Comparison of ENCODE assay signal across 9 cellular contexts in genomic region chr9:37037744-37038640, GRCh38. TPM values are rescaled to one million over a fixed set of nuclear protein-coding genes. Genes with fewer than 3 reads are reported as not detected.
A peak's percentile ranks its signal among the peaks of the same experiment; 100 is the strongest.
DNase-seq lines count a peak whose midpoint lies in the region; ATAC-seq and TF ChIP-seq lines count a peak whose summit lies in the region.
"Had no signal": no experiment of that assay in that cellular context is flagged by ENCODE, and none has a peak within 500 bp of the region (broad histone marks: within the 10 kb centered on the region; RNA-seq: fewer than 3 reads in every experiment).

No MANE protein-coding gene starts in this region.

- H3K4me1 Mint-ChIP-seq in activated T-cell treated with anti-CD3 and anti-CD28 coated beads, Interleukin-2, amount 50 U/mL, for 72 hours (ENCODE audit: low read depth), result peaks cover 27% of the 10 kb centered on the region

- peaks cover 4 to 9% of the 10 kb centered on the region in 2 donors for H3K36me3 Mint-ChIP-seq in activated T-cell treated with anti-CD3 and anti-CD28 coated beads, Interleukin-2, amount 50 U/mL, for 72 hours (ENCODE audit: insufficient read depth in 2 of 2)

- peak overlapping the region; percentile 90 for H3K4me3 Mint-ChIP-seq in activated T-cell treated with anti-CD3 and anti-CD28 coated beads, Interleukin-2, amount 50 U/mL, for 72 hours

- no peaks in the 10 kb centered on the region for H3K9me3 Mint-ChIP-seq in activated T-cell treated with anti-CD3 and anti-CD28 coated beads, Interleukin-2, amount 50 U/mL, for 72 hours

- peaks cover 76% of the 10 kb centered on the region for H3K27me3 Mint-ChIP-seq in activated T-cell treated with anti-CD3 and anti-CD28 coated beads, Interleukin-2, amount 50 U/mL, for 72 hours (ENCODE audit: low read depth)

- peaks cover 8 to 26% (median 17%) of the 10 kb centered on the region in 4 donors for H3K4me1 ChIP-seq in liver (ENCODE audit: control insufficient read depth in 4 of 4, insufficient read depth in 4 of 4, low read length in 3 of 4)
- H3K4me1 ChIP-seq in thymus (ENCODE audit: control insufficient read depth, insufficient read depth, low read length), result peaks cover 16% of the 10 kb centered on the region

- no peak for TF ChIP-seq RAD21 in liver (IDR thresholded peaks at IDR 0.05)

- H3K27me3 ChIP-seq in liver (ENCODE audit: control insufficient read depth in 4 of 4, insufficient read depth in 4 of 4, low read length in 3 of 4), result peaks cover 8 to 33% (median 12%) of the 10 kb centered on the region in 4 donors
- H3K27me3 ChIP-seq in thymus (ENCODE audit: control insufficient read depth, insufficient read depth), result peaks cover 82% of the 10 kb centered on the region

- peak; percentile 68 for DNase-seq in activated CD8-positive, alpha-beta memory T cell treated with anti-CD3 and anti-CD28 coated beads for 24 hours
- no peak for DNase-seq in activated CD8-positive, alpha-beta memory T cell treated with anti-CD3 and anti-CD28 coated beads, Interleukin-2, amount 50 U/mL, for 4 hours
- peak in 1 of 2 donors; percentile 24 for DNase-seq in activated T-cell treated with anti-CD3 and anti-CD28 coated beads, Interleukin-2, amount 50 U/mL, for 72 hours
- no peak for DNase-seq in SIG-M5 (lab: John Stamatoyannopoulos, UW)
- DNase-seq in NAMALWA (ENCODE audit: low spot score), result no peak
- no peak for DNase-seq in mesenteric fat pad (ENCODE audit: low spot score)

- ATAC-seq in activated T-cell treated with anti-CD3 and anti-CD28 coated beads, Interleukin-2, amount 50 U/mL, for 72 hours (replicated peaks in 1 of 2), result peak in 1 of 2 donors; percentile 16

- H3K4me3 ChIP-seq in liver (ENCODE audit: low read depth in 1 of 3, low read length in 3 of 3) (peak overlapping the region in 2 of 3 donors; percentile 40 to 50), thymus (ENCODE audit: low read length) (peak overlapping the region; percentile 52)

- no peaks in the 10 kb centered on the region for H3K36me3 ChIP-seq in liver (ENCODE audit: control insufficient read depth in 4 of 4, insufficient read depth in 3 of 4, low read depth in 1 of 4, low read length in 3 of 4)
- H3K36me3 ChIP-seq in thymus (ENCODE audit: control insufficient read depth, insufficient read depth), result no peaks in the 10 kb centered on the region

- no peak overlapping the region for H3K27ac ChIP-seq in liver (ENCODE audit: low read depth in 1 of 2, low read length in 2 of 2)
- no peak overlapping the region for H3K27ac ChIP-seq in thymus (ENCODE audit: low read depth)
- H3K27ac ChIP-seq: C4-2B had no signal

- no peak overlapping the region for H3K27ac Mint-ChIP-seq in activated T-cell treated with anti-CD3 and anti-CD28 coated beads, Interleukin-2, amount 50 U/mL, for 72 hours

- 10% methylated on average over 58 of the region's 58 CpGs for WGBS in liver
- 6% methylated on average over 58 of the region's 58 CpGs for WGBS in thymus

- H3K9me3 ChIP-seq in liver (ENCODE audit: control insufficient read depth in 4 of 4, low read length in 3 of 4), result peaks cover 0 to 9% (median 0%) of the 10 kb centered on the region in 4 donors
- no peaks in the 10 kb centered on the region for H3K9me3 ChIP-seq in thymus (ENCODE audit: control insufficient read depth)

- no peak for TF ChIP-seq CTCF in liver (IDR thresholded peaks at IDR 0.05; ENCODE audit: low read depth, low read length, missing input control)

- no peak overlapping the region for H3K9ac ChIP-seq in liver (ENCODE audit: low read depth in 1 of 2, low read length in 2 of 2)

TF ChIP-seq in liver, 16 proteins besides CTCF, POLR2A, EP300 and RAD21:
- no peak for TF ChIP-seq ZBTB33 (IDR thresholded peaks at IDR 0.05)
- TF ChIP-seq HNF4A (conservative IDR thresholded peaks at IDR 0.05), result no peak
- TF ChIP-seq YY1 (IDR thresholded peaks at IDR 0.05), result no peak
- TF ChIP-seq ATF3 (IDR thresholded peaks at IDR 0.05), result no peak
- no peak for TF ChIP-seq FOXA1 (IDR thresholded peaks at IDR 0.05)
- no peak for TF ChIP-seq REST (IDR thresholded peaks at IDR 0.05)
- no peak for TF ChIP-seq NR2F2 (IDR thresholded peaks at IDR 0.05)
TF ChIP-seq in liver: peak in this region for 0.

RNA-seq across cellular contexts. Expression of gene PAX5, which starts 3.9 kb away (rescaled TPM):
- 1 to 10 TPM; 2.2 TPM for total RNA-seq in activated T-cell treated with anti-CD3 and anti-CD28 coated beads, Interleukin-2, amount 50 U/mL, for 72 hours
- total RNA-seq in liver, result 1 to 10 TPM in 1 of 2 donors, under 1 TPM in 1; 0.08 to 2.7 TPM
- under 1 TPM; 0.05 to 0.14 TPM for polyA plus RNA-seq in liver
- polyA plus RNA-seq in thymus, result 1.6 TPM
- total RNA-seq in mesenteric fat pad, result 0.06 TPM
